18 cellular contexts compared by ENCODE assay signal in the genomic region with DNA sequence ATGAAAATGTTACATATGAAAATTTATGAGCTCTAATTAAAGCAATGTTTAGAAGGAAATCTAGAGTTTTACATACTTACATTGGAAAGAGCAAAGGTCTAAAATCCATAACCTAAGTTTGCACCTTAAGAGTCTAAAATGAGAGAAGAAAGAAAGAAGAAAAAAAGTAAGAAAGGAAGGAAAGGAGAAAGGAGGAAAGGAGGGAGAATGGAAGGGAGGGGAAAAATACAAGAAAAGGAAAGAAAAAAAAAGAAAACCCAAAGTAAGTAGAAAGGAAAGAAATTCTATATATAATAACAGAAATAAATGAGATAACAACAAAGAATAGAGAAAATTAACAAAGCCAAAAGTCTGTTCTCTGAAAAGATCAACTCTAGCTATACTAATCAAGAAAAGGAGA.
DNase-seq lines count a peak whose midpoint lies in the region; ATAC-seq and TF ChIP-seq lines count a peak whose summit lies in the region.
"Had no signal": no experiment of that assay in that cellular context is flagged by ENCODE, and none has a peak within 500 bp of the region (broad histone marks: within the 10 kb centered on the region; RNA-seq: fewer than 3 reads in every experiment).

No MANE protein-coding gene starts in this region.

- DNase-seq in activated naive CD8-positive, alpha-beta T cell treated with anti-CD3 and anti-CD28 coated beads, Interleukin-2, amount 50 U/mL, for 24 hours: no peak
- DNase-seq in activated naive CD8-positive, alpha-beta T cell treated with anti-CD3 and anti-CD28 coated beads for 36 hours: no peak
- no peak for DNase-seq in central memory CD8-positive, alpha-beta T cell (ENCODE audit: low spot score in 2 of 2)
- no peak for DNase-seq in ovary
- DNase-seq in stimulated activated CD8-positive, alpha-beta memory T cell treated with anti-CD3 and anti-CD28 coated beads, Interleukin-4, amount 100 ng/mL, for 48 hours: no peak
- DNase-seq: AML-193; Caco-2; Calu3; CD4-positive, alpha-beta T cell; CD8-positive, alpha-beta T cell; DMS79 treated with DMSO at 0.1 percent for 48 hours; GF-D8 had no signal

- no peak for ATAC-seq in activated naive CD8-positive, alpha-beta T cell treated with anti-CD3 and anti-CD28 coated beads, Interleukin-2, amount 50 U/mL, for 24 hours
- ATAC-seq in central memory CD8-positive, alpha-beta T cell (replicated peaks; ENCODE audit: extremely low read depth, poor library complexity, severe bottlenecking): no peak
- ATAC-seq: A549; CD8-positive, alpha-beta T cell had no signal

- peak overlapping the region; percentile 52 for H3K27ac Mint-ChIP-seq in activated naive CD8-positive, alpha-beta T cell treated with anti-CD3 and anti-CD28 coated beads, Interleukin-2, amount 50 U/mL, for 24 hours
- H3K27ac Mint-ChIP-seq in activated naive CD8-positive, alpha-beta T cell treated with anti-CD3 and anti-CD28 coated beads for 36 hours: no peak overlapping the region
- peak overlapping the region; percentile 22 for H3K27ac Mint-ChIP-seq in central memory CD8-positive, alpha-beta T cell (ENCODE audit: low read depth)
- H3K27ac Mint-ChIP-seq: B cell; CD4-positive, alpha-beta T cell; CD8-positive, alpha-beta T cell had no signal

- H3K27ac ChIP-seq in HEK293 (ENCODE audit: extremely low read depth, low read depth, low read length) (no peak overlapping the region), ovary (no peak overlapping the region)
- H3K27ac ChIP-seq: 22Rv1; A549; BLaER1 treated with 17β-estradiol and CSF1 and Interleukin-3, amounts not matched to agents 10 nM and 100 nM; C4-2B had no signal

- TF ChIP-seq POLR2A in ovary (IDR thresholded peaks at IDR 0.05): no peak

- no peak for TF ChIP-seq CTCF in HEK293 (tag by site-specific recombination; IDR thresholded peaks at IDR 0.05)
- no peak for TF ChIP-seq CTCF in ovary (IDR thresholded peaks at IDR 0.05)

- no peaks in the 10 kb centered on the region for H3K9me3 Mint-ChIP-seq in activated naive CD8-positive, alpha-beta T cell treated with anti-CD3 and anti-CD28 coated beads, Interleukin-2, amount 50 U/mL, for 24 hours
- no peaks in the 10 kb centered on the region for H3K9me3 Mint-ChIP-seq in activated naive CD8-positive, alpha-beta T cell treated with anti-CD3 and anti-CD28 coated beads for 36 hours
- H3K9me3 Mint-ChIP-seq in central memory CD8-positive, alpha-beta T cell: no peaks in the 10 kb centered on the region
- H3K9me3 Mint-ChIP-seq: CD4-positive, alpha-beta T cell; CD8-positive, alpha-beta T cell had no signal

- no peaks in the 10 kb centered on the region for H3K27me3 ChIP-seq in ovary
- H3K27me3 ChIP-seq: BLaER1 treated with 17β-estradiol and CSF1 and Interleukin-3, amounts not matched to agents 10 nM and 100 nM had no signal

- POLR2A ChIA-PET in HEK293 (lab: Yijun Ruan, JAX): no interaction called here

- no peaks in the 10 kb centered on the region for H3K27me3 Mint-ChIP-seq in activated naive CD8-positive, alpha-beta T cell treated with anti-CD3 and anti-CD28 coated beads, Interleukin-2, amount 50 U/mL, for 24 hours
- H3K27me3 Mint-ChIP-seq in activated naive CD8-positive, alpha-beta T cell treated with anti-CD3 and anti-CD28 coated beads for 36 hours: peaks cover 2% of the 10 kb centered on the region
- no peaks in the 10 kb centered on the region for H3K27me3 Mint-ChIP-seq in central memory CD8-positive, alpha-beta T cell
- H3K27me3 Mint-ChIP-seq: B cell; CD4-positive, alpha-beta T cell had no signal

- H3K36me3 ChIP-seq in HEK293 (ENCODE audit: control insufficient read depth in 2 of 2, insufficient read depth in 1 of 2, low read length in 2 of 2) (no peaks in the 10 kb centered on the region), ovary (no peaks in the 10 kb centered on the region)
- H3K36me3 ChIP-seq: BLaER1 treated with 17β-estradiol and CSF1 and Interleukin-3, amounts not matched to agents 10 nM and 100 nM had no signal

- TF ChIP-seq EP300 in ovary (IDR thresholded peaks at IDR 0.05): no peak

- H3K36me3 Mint-ChIP-seq in activated naive CD8-positive, alpha-beta T cell treated with anti-CD3 and anti-CD28 coated beads, Interleukin-2, amount 50 U/mL, for 24 hours (ENCODE audit: low read depth): no peaks in the 10 kb centered on the region
- H3K36me3 Mint-ChIP-seq in activated naive CD8-positive, alpha-beta T cell treated with anti-CD3 and anti-CD28 coated beads for 36 hours: no peaks in the 10 kb centered on the region
- H3K36me3 Mint-ChIP-seq in central memory CD8-positive, alpha-beta T cell (ENCODE audit: insufficient read depth): peaks cover 6% of the 10 kb centered on the region
- H3K36me3 Mint-ChIP-seq: CD8-positive, alpha-beta T cell had no signal

- H3K9me3 ChIP-seq in HEK293 (ENCODE audit: control insufficient read depth, insufficient read depth, low read depth, low read length): no peaks in the 10 kb centered on the region
- no peaks in the 10 kb centered on the region for H3K9me3 ChIP-seq in ovary
- H3K9me3 ChIP-seq: A549; BLaER1 treated with 17β-estradiol and CSF1 and Interleukin-3, amounts not matched to agents 10 nM and 100 nM; Caco-2 had no signal

- no peaks in the 10 kb centered on the region for H3K4me1 ChIP-seq in HEK293 (ENCODE audit: control insufficient read depth, insufficient read depth, low read length)
- H3K4me1 ChIP-seq in ovary (ENCODE audit: insufficient read depth): no peaks in the 10 kb centered on the region
- H3K4me1 ChIP-seq: A549, Caco-2 had no signal

- H3K4me3 Mint-ChIP-seq in activated naive CD8-positive, alpha-beta T cell treated with anti-CD3 and anti-CD28 coated beads, Interleukin-2, amount 50 U/mL, for 24 hours: no peak overlapping the region
- no peak overlapping the region for H3K4me3 Mint-ChIP-seq in activated naive CD8-positive, alpha-beta T cell treated with anti-CD3 and anti-CD28 coated beads for 36 hours
- no peak overlapping the region for H3K4me3 Mint-ChIP-seq in central memory CD8-positive, alpha-beta T cell
- H3K4me3 Mint-ChIP-seq: B cell; CD4-positive, alpha-beta T cell; CD8-positive, alpha-beta T cell had no signal

- H3K4me3 ChIP-seq in HEK293 (ENCODE audit: low read depth, low read length) (no peak overlapping the region), ovary (no peak overlapping the region)
- H3K4me3 ChIP-seq: A549; BLaER1 treated with 17β-estradiol and CSF1 and Interleukin-3, amounts not matched to agents 10 nM and 100 nM had no signal

- H3K4me1 Mint-ChIP-seq in activated naive CD8-positive, alpha-beta T cell treated with anti-CD3 and anti-CD28 coated beads, Interleukin-2, amount 50 U/mL, for 24 hours: no peaks in the 10 kb centered on the region
- no peaks in the 10 kb centered on the region for H3K4me1 Mint-ChIP-seq in activated naive CD8-positive, alpha-beta T cell treated with anti-CD3 and anti-CD28 coated beads for 36 hours
- no peaks in the 10 kb centered on the region for H3K4me1 Mint-ChIP-seq in central memory CD8-positive, alpha-beta T cell
- H3K4me1 Mint-ChIP-seq: B cell had no signal

- CTCF ChIA-PET in HEK293 (lab: Yijun Ruan, JAX): interaction anchor here (0.6 to 0.7 kb wide), 3 partner anchors 16 to 889 kb away, joined by 3 to 4 read pairs (median 3); no protein-coding TSS in a partner anchor

- intact Hi-C loops in ovary (cut with DNase I): no loop called here

TF ChIP-seq in HEK293, 187 proteins besides CTCF, POLR2A, EP300 and RAD21:
- TF ChIP-seq ZNF768 (tag by site-specific recombination; IDR thresholded peaks at IDR 0.05) (no peak), PRDM1 (tag by site-specific recombination; IDR thresholded peaks at IDR 0.05) (peak; percentile 71)
